Comparison of ENCODE assay signal across 11 cellular contexts in the genomic region with DNA sequence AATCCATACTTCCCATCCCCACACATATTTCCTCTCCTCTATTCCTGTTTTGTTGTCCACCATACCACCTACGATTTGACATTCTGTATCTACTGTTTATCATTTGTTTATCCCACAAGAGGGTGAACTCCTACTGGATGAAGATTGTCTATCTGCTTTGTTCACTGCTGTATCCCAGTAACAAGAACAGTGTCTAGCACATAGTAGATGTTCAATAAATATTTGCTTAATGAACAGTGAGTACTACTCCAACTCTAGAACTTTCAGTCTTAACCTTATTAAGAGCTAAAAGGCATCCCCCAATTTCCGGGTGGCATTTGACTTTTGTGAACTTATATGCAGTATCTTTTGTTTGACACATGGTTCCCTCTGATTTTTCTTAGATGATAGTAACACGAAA. TPM values are rescaled to one million over a fixed set of nuclear protein-coding genes. Genes with fewer than 3 reads are reported as not detected.
DNase-seq lines count a peak whose midpoint lies in the region; ATAC-seq and TF ChIP-seq lines count a peak whose summit lies in the region.
"Had no signal": no experiment of that assay in that cellular context is flagged by ENCODE, and none has a peak within 500 bp of the region (broad histone marks: within the 10 kb centered on the region; RNA-seq: fewer than 3 reads in every experiment).

No MANE protein-coding gene starts in this region.

- TF ChIP-seq EP300 in tibial nerve (IDR thresholded peaks at IDR 0.05): no peak

- no peaks in the 10 kb centered on the region for H4K20me1 ChIP-seq in mammary epithelial cell (ENCODE audit: insufficient read depth, low read length)

- H3K27me3 ChIP-seq in mammary epithelial cell (ENCODE audit: insufficient read depth, low read length) (peaks cover 18% of the 10 kb centered on the region), lower lobe of right lung (ENCODE audit: low read depth) (peaks cover 22% of the 10 kb centered on the region), tibial nerve (no peaks in the 10 kb centered on the region)

- H2AFZ ChIP-seq in mammary epithelial cell (ENCODE audit: low read depth, low read length): no peak overlapping the region

- DNase-seq in MCF 10A (ENCODE audit: unreplicated experiment): peak; percentile 4
- DNase-seq in mammary epithelial cell: no peak
- no peak for DNase-seq in astrocyte of the cerebellum (ENCODE audit: low read depth)
- no peak for DNase-seq in lower lobe of right lung
- DNase-seq in tibial nerve (ENCODE audit: low spot score in 2 of 2): no peak
- no peak for DNase-seq in stimulated activated CD4-positive, alpha-beta T cell treated with anti-CD3 and anti-CD28 coated beads, Interleukin-2, amount 100 ng/mL, for 24 hours
- DNase-seq in NCI-H2081 treated with DMSO at 0.1 percent for 48 hours (lab: John Stamatoyannopoulos, UW): no peak
- no peak for DNase-seq in stimulated activated naive CD4-positive, alpha-beta T cell (lab: John Stamatoyannopoulos, UW)
- DNase-seq: activated T-cell treated with anti-CD3 and anti-CD28 coated beads for 4 hours; NCI-H1105; stimulated activated naive CD8-positive, alpha-beta T cell treated with anti-CD3 and anti-CD28 coated beads, Interleukin-15, Interleukin-2, amounts not matched to agents 100 U/mL and 50 U/mL, for 24 hours had no signal

- no peaks in the 10 kb centered on the region for H3K36me3 ChIP-seq in mammary epithelial cell (ENCODE audit: insufficient read depth, low read length)
- no peaks in the 10 kb centered on the region for H3K36me3 ChIP-seq in lower lobe of right lung
- no peaks in the 10 kb centered on the region for H3K36me3 ChIP-seq in tibial nerve

- no peak overlapping the region for H3K4me3 Mint-ChIP-seq in MCF 10A (ENCODE audit: unreplicated experiment)

- H3K36me3 Mint-ChIP-seq in MCF 10A (ENCODE audit: insufficient read depth, unreplicated experiment): no peaks in the 10 kb centered on the region

- peaks cover 28% of the 10 kb centered on the region for H3K27me3 Mint-ChIP-seq in MCF 10A (ENCODE audit: insufficient read depth, unreplicated experiment)

- no peaks in the 10 kb centered on the region for H3K9me3 Mint-ChIP-seq in MCF 10A (ENCODE audit: unreplicated experiment)

- in situ Hi-C loops in mammary epithelial cell (cut with MboI; ENCODE audit: low sequenced_read_pairs in 2 of 2) (no loop called here), astrocyte of the cerebellum (cut with HindIII; ENCODE audit: low sequenced_read_pairs) (no loop called here)

- TF ChIP-seq CTCF in MCF 10A (IDR thresholded peaks at IDR 0.05; ENCODE audit: unreplicated experiment): no peak
- TF ChIP-seq CTCF in mammary epithelial cell (conservative IDR thresholded peaks at IDR 0.05 in 1 of 2, IDR thresholded peaks at IDR 0.05 in 1 of 2; ENCODE audit: extremely low read depth in 1 of 2, insufficient read depth in 1 of 2, low read depth in 1 of 2, low read length in 2 of 2): no peak
- no peak for TF ChIP-seq CTCF in astrocyte of the cerebellum (IDR thresholded peaks at IDR 0.05; ENCODE audit: low read depth, low read length, missing control alignments)
- TF ChIP-seq CTCF in lower lobe of right lung (IDR thresholded peaks at IDR 0.05): no peak
- no peak for TF ChIP-seq CTCF in tibial nerve (IDR thresholded peaks at IDR 0.05)

- H3K9me3 ChIP-seq in mammary epithelial cell (replicated peaks; ENCODE audit: insufficient read depth, low read length) (no peaks in the 10 kb centered on the region), lower lobe of right lung (no peaks in the 10 kb centered on the region), tibial nerve (no peaks in the 10 kb centered on the region)

- CTCF ChIA-PET in MCF 10A (lab: Yijun Ruan, JAX): interaction anchor here (0.7 kb wide), 1 partner anchor 32 kb away, joined by 3 read pairs; no protein-coding TSS in a partner anchor
- CTCF ChIA-PET in mammary epithelial cell (lab: Charles Lee; ENCODE audit: low non-redundant PET): no interaction called here

- BruUV-seq in MCF 10A (replicated peaks; lab: Mats Ljungman, UMichigan) (TSS peak; percentile 49), mammary epithelial cell (replicated peaks; lab: Mats Ljungman, UMichigan) (no TSS peak)

- POLR2A ChIA-PET in MCF 10A (lab: Yijun Ruan, JAX): interaction anchor here (0.6 kb wide), 1 partner anchor 159 kb away, joined by 3 read pairs; no protein-coding TSS in a partner anchor

- no peaks in the 10 kb centered on the region for H3K79me2 ChIP-seq in mammary epithelial cell (ENCODE audit: insufficient read depth, low read length)

- H3K4me2 ChIP-seq in mammary epithelial cell (ENCODE audit: insufficient read depth, low read depth, low read length): no peak overlapping the region

- WGBS in mammary epithelial cell (ENCODE audit: low coverage, missing lambda C conversion rate): 97% methylated on average over 3 of the region's 3 CpGs
- 77 to 79% methylated on average over 3 of the region's 3 CpGs for WGBS in tibial nerve, 2 donors

- TF ChIP-seq POLR2A in tibial nerve (IDR thresholded peaks at IDR 0.05): no peak

- peak in 1 of 2 donors; percentile 33 for ATAC-seq in lower lobe of right lung
- ATAC-seq: stimulated activated naive CD8-positive, alpha-beta T cell treated with anti-CD3 and anti-CD28 coated beads, Interleukin-15, Interleukin-2, amounts not matched to agents 100 U/mL and 50 U/mL, for 24 hours had no signal

- no peak overlapping the region for H3K27ac Mint-ChIP-seq in MCF 10A (ENCODE audit: low read depth, unreplicated experiment)

- intact Hi-C loops in MCF 10A (cut with micrococcal nuclease) (no loop called here), mammary epithelial cell (cut with micrococcal nuclease) (loop anchor here (5.0 to 10.0 kb wide), 2 partner anchors 40 to 52 kb away; no protein-coding TSS in a partner anchor), lower lobe of right lung (cut with DNase I) (no loop called here)

- no peak overlapping the region for H3K9ac ChIP-seq in mammary epithelial cell (ENCODE audit: insufficient read depth, low read length)

- H3K27ac ChIP-seq in mammary epithelial cell (ENCODE audit: insufficient read depth, low read depth, low read length): no peak overlapping the region
- no peak overlapping the region for H3K27ac ChIP-seq in lower lobe of right lung
- no peak overlapping the region for H3K27ac ChIP-seq in tibial nerve

- H3K4me3 ChIP-seq in mammary epithelial cell (replicated peaks in 1 of 3; ENCODE audit: insufficient read depth in 1 of 3, low read depth in 2 of 3, low read length in 3 of 3) (no peak overlapping the region), astrocyte of the cerebellum (ENCODE audit: low read depth, low read length) (peak overlapping the region; percentile 65), lower lobe of right lung (peak overlapping the region; percentile 63), tibial nerve (peak overlapping the region in 3 of 4 donors; percentile 60 to 84 (median 82))

- H3K4me1 ChIP-seq in mammary epithelial cell (ENCODE audit: insufficient read depth, low read length) (peaks cover 3% of the 10 kb centered on the region), lower lobe of right lung (no peaks in the 10 kb centered on the region), tibial nerve (peaks cover 0 to 31% (median 2%) of the 10 kb centered on the region in 4 donors)

- H3K4me1 Mint-ChIP-seq in MCF 10A (ENCODE audit: insufficient read depth, unreplicated experiment): peaks cover 5% of the 10 kb centered on the region

- dilution Hi-C loops in mammary epithelial cell (cut with HindIII; ENCODE audit: low sequenced_read_pairs): no loop called here

RNA-seq across cellular contexts. Expression of a gene that starts 1.3 kb away (rescaled TPM):
- total RNA-seq in MCF 10A (2022): 3.9 and 5.1 TPM in 2 replicates
- total RNA-seq in mammary epithelial cell: 1 to 10 TPM; 1.0 to 5.8 TPM
- polyA plus RNA-seq in mammary epithelial cell: 0.19 TPM
- 0.05 TPM for polyA minus RNA-seq in mammary epithelial cell
- 8.7 TPM for total RNA-seq in lower lobe of right lung
- total RNA-seq in tibial nerve: 10 to 100 TPM in 1 of 4 donors, 1 to 10 TPM in 3; 4.2 to 11.9 (median 8.2) TPM

Comparison
In these comparisons a context has a peak if more than half of its experiments do, and no peak if none do; other contexts are left out.
1. H3K4me3 ChIP-seq: peak in astrocyte of the cerebellum (single experiment), lower lobe of right lung (single experiment) and tibial nerve (3 of 4); none in mammary epithelial cell (0 of 3).